In genomic region chr7:103996017-103996551, GRCh38 we compare ENCODE assay signal across 29 cellular contexts. TPM values are rescaled to one million over a fixed set of nuclear protein-coding genes. Genes with fewer than 3 reads are reported as not detected.
"Had no signal": no experiment of that assay in that cellular context is flagged by ENCODE, and none has a peak within 500 bp of the region (broad histone marks: within the 10 kb centered on the region; RNA-seq: fewer than 3 reads in every experiment).

No MANE protein-coding gene starts in this region.

- DNase-seq: activated CD4-positive, alpha-beta memory T cell treated with anti-CD3 and anti-CD28 coated beads, Interleukin-2, amount 10 ng/mL, durations not matched to agents 7 days and 5 days; activated CD4-positive, alpha-beta T cell treated with anti-CD3 and anti-CD28 coated beads for 36 hours; activated CD4-positive, alpha-beta T cell treated with anti-CD3 and anti-CD28 coated beads, Interleukin-2, amount 50 U/mL, for 1 hour; activated CD4-positive, CD25-positive, alpha-beta regulatory T cell; activated gamma-delta T cell; activated naive CD4-positive, alpha-beta T cell treated with anti-CD3 and anti-CD28 coated beads for 36 hours; activated T-cell treated with anti-CD3 and anti-CD28 coated beads for 4 hours; activated T-cell treated with anti-CD3 and anti-CD28 coated beads, Interleukin-2, amount 50 U/mL, for 48 hours; amygdala; MG63; MV-4-11; NCI-H1092 treated with DMSO at 0.1 percent for 48 hours; NCI-H1417 treated with DMSO at 0.1 percent for 48 hours; NCI-H1694; NCI-H2029; NCI-H2107; NCI-H2171 treated with DMSO at 0.1 percent for 48 hours; NCI-H345; NCI-H510A; PC-3; SHP77 treated with DMSO at 0.1 percent for 48 hours had no signal

- H3K27ac Mint-ChIP-seq: activated CD4-positive, alpha-beta memory T cell treated with anti-CD3 and anti-CD28 coated beads, Interleukin-2, amount 10 ng/mL, durations not matched to agents 7 days and 5 days; activated CD4-positive, alpha-beta T cell treated with anti-CD3 and anti-CD28 coated beads for 36 hours; activated naive CD4-positive, alpha-beta T cell treated with anti-CD3 and anti-CD28 coated beads for 36 hours; activated naive CD8-positive, alpha-beta T cell; activated T-helper 17 cell treated with anti-CD3 and anti-CD28 coated beads, Interleukin-2, amount 50 U/mL, for 72 hours; brain; T-helper 1 cell treated with Interleukin-12 subunit alpha and Interleukin-12 subunit beta and Interleukin-4 antibody, amounts not matched to agents 30 μg/mL and 1 μg/mL, for 36 hours had no signal

- FAIRE-seq: astrocyte had no signal

- H3K9me3 Mint-ChIP-seq: activated CD4-positive, alpha-beta memory T cell treated with anti-CD3 and anti-CD28 coated beads, Interleukin-2, amount 10 ng/mL, durations not matched to agents 7 days and 5 days; activated naive CD4-positive, alpha-beta T cell treated with anti-CD3 and anti-CD28 coated beads for 36 hours; activated T-helper 17 cell treated with anti-CD3 and anti-CD28 coated beads, Interleukin-2, amount 50 U/mL, for 72 hours; brain; central memory CD8-positive, alpha-beta T cell; T-helper 1 cell treated with Interleukin-12 subunit alpha and Interleukin-12 subunit beta and Interleukin-4 antibody, amounts not matched to agents 30 μg/mL and 1 μg/mL, for 36 hours had no signal

- H3K27me3 Mint-ChIP-seq: central memory CD8-positive, alpha-beta T cell had no signal

- H3K27ac ChIP-seq: VCaP had no signal

- H3K36me3 ChIP-seq: MG63 had no signal

- H3K4me3 Mint-ChIP-seq: activated CD4-positive, alpha-beta memory T cell treated with anti-CD3 and anti-CD28 coated beads, Interleukin-2, amount 10 ng/mL, durations not matched to agents 7 days and 5 days; activated CD4-positive, alpha-beta T cell treated with anti-CD3 and anti-CD28 coated beads for 36 hours; activated naive CD4-positive, alpha-beta T cell treated with anti-CD3 and anti-CD28 coated beads for 36 hours; activated naive CD8-positive, alpha-beta T cell; activated T-helper 17 cell treated with anti-CD3 and anti-CD28 coated beads, Interleukin-2, amount 50 U/mL, for 72 hours; brain; central memory CD8-positive, alpha-beta T cell; T-helper 1 cell treated with Interleukin-12 subunit alpha and Interleukin-12 subunit beta and Interleukin-4 antibody, amounts not matched to agents 30 μg/mL and 1 μg/mL, for 36 hours had no signal

- ATAC-seq: activated CD4-positive, alpha-beta T cell treated with anti-CD3 and anti-CD28 coated beads for 36 hours; activated T-helper 17 cell treated with anti-CD3 and anti-CD28 coated beads, Interleukin-2, amount 50 U/mL, for 72 hours; PC-3 had no signal

- H3K4me1 Mint-ChIP-seq: activated CD4-positive, alpha-beta memory T cell treated with anti-CD3 and anti-CD28 coated beads, Interleukin-2, amount 10 ng/mL, durations not matched to agents 7 days and 5 days; activated CD4-positive, alpha-beta T cell treated with anti-CD3 and anti-CD28 coated beads for 36 hours; activated T-helper 17 cell treated with anti-CD3 and anti-CD28 coated beads, Interleukin-2, amount 50 U/mL, for 72 hours; brain; central memory CD8-positive, alpha-beta T cell had no signal

- H3K4me3 ChIP-seq: MG63 had no signal

- H3K36me3 Mint-ChIP-seq: activated naive CD8-positive, alpha-beta T cell; brain had no signal

- H3K9me3 ChIP-seq: MG63 had no signal

- H3K27me3 ChIP-seq: MG63 had no signal

RNA-seq across cellular contexts. Expression of gene RELN, which starts 6.6 kb away (rescaled TPM):
- total RNA-seq: activated CD4-positive, alpha-beta memory T cell treated with anti-CD3 and anti-CD28 coated beads, Interleukin-2, amount 10 ng/mL, durations not matched to agents 7 days and 5 days; activated CD4-positive, alpha-beta T cell treated with anti-CD3 and anti-CD28 coated beads for 36 hours; activated CD8-positive, alpha-beta memory T cell treated with anti-CD3 and anti-CD28 coated beads for 36 hours; activated naive CD4-positive, alpha-beta T cell treated with anti-CD3 and anti-CD28 coated beads for 36 hours; activated T-helper 17 cell treated with anti-CD3 and anti-CD28 coated beads, Interleukin-2, amount 50 U/mL, for 72 hours had no signal
